Comparison of ENCODE assay signal across 8 cellular contexts in genomic region chr10:688287-688620, GRCh38. TPM values are rescaled to one million over a fixed set of nuclear protein-coding genes. Genes with fewer than 3 reads are reported as not detected.
DNase-seq lines count a peak whose midpoint lies in the region; ATAC-seq and TF ChIP-seq lines count a peak whose summit lies in the region.

No MANE protein-coding gene starts in this region.

- peaks cover 0 to 72% (median 0%) of the 10 kb centered on the region in 11 experiments; a peak in 9 of 22 replicates for H3K27me3 ChIP-seq in BLaER1 treated with 17β-estradiol and CSF1 and Interleukin-3, amounts not matched to agents 10 nM and 100 nM
- H3K27me3 ChIP-seq in RWPE2 (ENCODE audit: insufficient read depth, poor library complexity, severe bottlenecking): no peaks in the 10 kb centered on the region
- H3K27me3 ChIP-seq in thyroid gland: no peaks in the 10 kb centered on the region

- no peaks in the 10 kb centered on the region for H3K36me3 ChIP-seq in BLaER1 treated with 17β-estradiol and CSF1 and Interleukin-3, amounts not matched to agents 10 nM and 100 nM
- H3K36me3 ChIP-seq in RWPE2 (ENCODE audit: low read depth): no peaks in the 10 kb centered on the region
- no peaks in the 10 kb centered on the region for H3K36me3 ChIP-seq in thyroid gland

- TF ChIP-seq CTCF in RWPE2 (IDR thresholded peaks at IDR 0.05; ENCODE audit: poor library complexity, severe bottlenecking) (no peak), osteocyte (IDR thresholded peaks at IDR 0.05) (no peak), thyroid gland (IDR thresholded peaks at IDR 0.05) (no peak)

- H3K4me3 ChIP-seq in BLaER1 treated with 17β-estradiol and CSF1 and Interleukin-3, amounts not matched to agents 10 nM and 100 nM: peak overlapping the region; percentile 64 to 88 (median 75); a peak in 19 of 20 replicates
- H3K4me3 ChIP-seq in RWPE2 (ENCODE audit: severe bottlenecking) (peak overlapping the region; percentile 87), thyroid gland (replicated peaks in 1 of 3) (peak overlapping the region in 1 of 3 donors; percentile 69)

- no peaks in the 10 kb centered on the region for H3K36me3 Mint-ChIP-seq in osteocyte (ENCODE audit: unreplicated experiment)

- H3K27ac ChIP-seq in BLaER1 treated with 17β-estradiol and CSF1 and Interleukin-3, amounts not matched to agents 10 nM and 100 nM: peak overlapping the region in 1 of 11 experiments; percentile 79; a peak in 2 of 22 replicates
- no peak overlapping the region for H3K27ac ChIP-seq in RWPE2 (ENCODE audit: poor library complexity, severe bottlenecking)
- peak overlapping the region in 1 of 3 donors; percentile 63 for H3K27ac ChIP-seq in thyroid gland

- H3K4me3 Mint-ChIP-seq in osteocyte (ENCODE audit: unreplicated experiment): peak overlapping the region; percentile 78

- peaks cover 0 to 5% (median 0%) of the 10 kb centered on the region in 11 experiments; a peak in 1 of 22 replicates for H3K9me3 ChIP-seq in BLaER1 treated with 17β-estradiol and CSF1 and Interleukin-3, amounts not matched to agents 10 nM and 100 nM (replicated peaks in 1 of 11)
- H3K9me3 ChIP-seq in RWPE2 (ENCODE audit: severe bottlenecking): no peaks in the 10 kb centered on the region
- H3K9me3 ChIP-seq in thyroid gland: no peaks in the 10 kb centered on the region

- H3K27me3 Mint-ChIP-seq in osteocyte (ENCODE audit: unreplicated experiment): peaks cover 2% of the 10 kb centered on the region

- TF ChIP-seq POLR2A in thyroid gland (IDR thresholded peaks at IDR 0.05): no peak

- peaks cover 47% of the 10 kb centered on the region for H3K4me1 Mint-ChIP-seq in osteocyte (ENCODE audit: unreplicated experiment)

- peak overlapping the region; percentile 81 for H3K27ac Mint-ChIP-seq in osteocyte (ENCODE audit: unreplicated experiment)

- peak overlapping the region in 5 of 11 experiments; percentile 77 to 90 (median 87); a peak in 9 of 22 replicates for H3K9ac ChIP-seq in BLaER1 treated with 17β-estradiol and CSF1 and Interleukin-3, amounts not matched to agents 10 nM and 100 nM

- ATAC-seq in RWPE2 (ENCODE audit: low read depth): no peak

- peaks cover 22 to 49% (median 44%) of the 10 kb centered on the region in 10 experiments for H3K4me1 ChIP-seq in BLaER1 treated with 17β-estradiol and CSF1 and Interleukin-3, amounts not matched to agents 10 nM and 100 nM
- no peaks in the 10 kb centered on the region for H3K4me1 ChIP-seq in RWPE2 (ENCODE audit: insufficient read depth, poor library complexity, severe bottlenecking)
- H3K4me1 ChIP-seq in thyroid gland: peaks cover 5 to 12% of the 10 kb centered on the region in 2 donors

- H3K4me2 ChIP-seq in BLaER1 treated with 17β-estradiol and CSF1 and Interleukin-3, amounts not matched to agents 10 nM and 100 nM: peak overlapping the region; percentile 92 to 100 (median 99)

- no peaks in the 10 kb centered on the region for H3K9me3 Mint-ChIP-seq in osteocyte (ENCODE audit: unreplicated experiment)

- intact Hi-C loops in thyroid gland (cut with DNase I): loop anchor here (5.0 kb wide), 1 partner anchor 181 kb away; no protein-coding TSS in a partner anchor

- peaks cover 12 to 55% (median 40%) of the 10 kb centered on the region in 11 experiments; a peak in 20 of 22 replicates for H4K20me1 ChIP-seq in BLaER1 treated with 17β-estradiol and CSF1 and Interleukin-3, amounts not matched to agents 10 nM and 100 nM

- WGBS in thyroid gland, 2 donors: 8 to 13% methylated on average over 7 to 10 of the region's 11 CpGs

- no peak for DNase-seq in RWPE2 (ENCODE audit: low spot score)
- DNase-seq in glomerular visceral epithelial cell (ENCODE audit: extremely low spot score): peak; percentile 19
- DNase-seq in osteocyte (ENCODE audit: extremely low spot score, unreplicated experiment): no peak
- no peak for DNase-seq in thyroid gland
- DNase-seq in NCI-H2171 treated with DMSO at 0.1 percent for 48 hours (lab: John Stamatoyannopoulos, UW): no peak
- DNase-seq in NCI-H1436 (lab: John Stamatoyannopoulos, UW): no peak
- DNase-seq in activated CD8-positive, alpha-beta memory T cell treated with anti-CD3 and anti-CD28 coated beads, Interleukin-2, amount 50 U/mL, for 4 hours: no peak

RNA-seq across cellular contexts. Expression of gene DIP2C, which starts 1.2 kb away (rescaled TPM):
- total RNA-seq in osteocyte (36.8 and 36.9 TPM in 2 replicates), thyroid gland (10 to 100 TPM; 11.4 to 14.6 (median 12.3) TPM)
